Comparison of ENCODE assay signal across 12 cellular contexts in genomic region chr18:36153203-36153602, GRCh38. TPM values are rescaled to one million over a fixed set of nuclear protein-coding genes. Genes with fewer than 3 reads are reported as not detected.
DNase-seq lines count a peak whose midpoint lies in the region; ATAC-seq and TF ChIP-seq lines count a peak whose summit lies in the region.
"Had no signal": no experiment of that assay in that cellular context is flagged by ENCODE, and none has a peak within 500 bp of the region (broad histone marks: within the 10 kb centered on the region; RNA-seq: fewer than 3 reads in every experiment).

No MANE protein-coding gene starts in this region.

- DNase-seq in H4 (ENCODE audit: low spot score) (peak; percentile 35), adipocyte (ENCODE audit: low read depth) (peak; percentile 57), iris pigment epithelial cell (ENCODE audit: low read depth) (peak; percentile 18), tibial artery (no peak)
- DNase-seq: natural killer cell, NCI-H446 treated with DMSO at 0.1 percent for 48 hours had no signal

- TF ChIP-seq CTCF in tibial artery (IDR thresholded peaks at IDR 0.05): no peak

- peak overlapping the region; percentile 60 for H3K9ac ChIP-seq in adipocyte (ENCODE audit: low read length)

- ATAC-seq in HG02763 (IDR thresholded peaks at IDR 0.05; ENCODE audit: unreplicated experiment): no peak
- ATAC-seq in GM21737 (IDR thresholded peaks at IDR 0.05; ENCODE audit: unreplicated experiment): no peak
- no peak for ATAC-seq in GM18858 (IDR thresholded peaks at IDR 0.05; ENCODE audit: unreplicated experiment)
- ATAC-seq: natural killer cell; stimulated activated memory B cell treated with anti-CD40 and anti-IgM and Interleukin-4, amounts not matched to agents 10 μg/mL and 1 μg/mL and 100 μg/mL, for 72 hours had no signal

- H3K4me1 ChIP-seq in adipocyte (ENCODE audit: control insufficient read depth, insufficient read depth, low read length) (peaks cover 27% of the 10 kb centered on the region), tibial artery (no peaks in the 10 kb centered on the region)
- H3K4me1 ChIP-seq: ascending aorta had no signal

- H3K4me3 ChIP-seq in adipocyte (ENCODE audit: low read length): no peak overlapping the region
- no peak overlapping the region for H3K4me3 ChIP-seq in skin epidermis
- H3K4me3 ChIP-seq in tibial artery: no peak overlapping the region
- H3K4me3 ChIP-seq: ascending aorta had no signal

- H3K9me3 ChIP-seq in adipocyte (ENCODE audit: control insufficient read depth, low read length): no peaks in the 10 kb centered on the region
- no peaks in the 10 kb centered on the region for H3K9me3 ChIP-seq in tibial artery
- H3K9me3 ChIP-seq: ascending aorta had no signal

- H3K27ac ChIP-seq in skin epidermis (peak overlapping the region in 11 of 21 experiments; percentile 5 to 74 (median 30)), tibial artery (no peak overlapping the region)

- no peaks in the 10 kb centered on the region for H3K27me3 ChIP-seq in adipocyte (replicated peaks; ENCODE audit: control insufficient read depth, insufficient read depth, low read length)
- H3K27me3 ChIP-seq in tibial artery: no peaks in the 10 kb centered on the region
- H3K27me3 ChIP-seq: ascending aorta had no signal

- intact Hi-C loops in tibial artery (cut with DNase I; ENCODE audit: low total_unique reads): no loop called here

- H3K36me3 ChIP-seq in adipocyte (ENCODE audit: control insufficient read depth, insufficient read depth, low read length, severe bottlenecking) (peaks cover 83% of the 10 kb centered on the region), tibial artery (peaks cover 66 to 97% (median 79%) of the 10 kb centered on the region in 3 donors)

RNA-seq across cellular contexts. Expression of gene ELP2, which starts 23.5 kb away (rescaled TPM):
- 41.3 and 62.3 TPM in 2 replicates for total RNA-seq in H4 (2014; rRNA removed; shearing (Covaris generic))

RNA-seq across cellular contexts. Expression of gene SLC39A6, which starts 24.1 kb away (rescaled TPM):
- 79.4 and 82.4 TPM in 2 replicates for total RNA-seq in H4 (2014; rRNA removed; shearing (Covaris generic))

RNA-seq across cellular contexts. Expression of gene MOCOS, which starts 34.1 kb away (rescaled TPM):
- 18.7 and 19.0 TPM in 2 replicates for total RNA-seq in H4 (2014; rRNA removed; shearing (Covaris generic))

Comparison
In these comparisons a context has a peak if more than half of its experiments do, and no peak if none do; other contexts are left out.
1. DNase-seq: peak in H4 (single experiment), adipocyte (single experiment) and iris pigment epithelial cell (single experiment); none in tibial artery (0 of 2).
2. H3K27ac ChIP-seq: peak in skin epidermis (11 of 21); none in tibial artery (0 of 2).